Comparison of ENCODE assay signal across 26 cellular contexts in the genomic region with DNA sequence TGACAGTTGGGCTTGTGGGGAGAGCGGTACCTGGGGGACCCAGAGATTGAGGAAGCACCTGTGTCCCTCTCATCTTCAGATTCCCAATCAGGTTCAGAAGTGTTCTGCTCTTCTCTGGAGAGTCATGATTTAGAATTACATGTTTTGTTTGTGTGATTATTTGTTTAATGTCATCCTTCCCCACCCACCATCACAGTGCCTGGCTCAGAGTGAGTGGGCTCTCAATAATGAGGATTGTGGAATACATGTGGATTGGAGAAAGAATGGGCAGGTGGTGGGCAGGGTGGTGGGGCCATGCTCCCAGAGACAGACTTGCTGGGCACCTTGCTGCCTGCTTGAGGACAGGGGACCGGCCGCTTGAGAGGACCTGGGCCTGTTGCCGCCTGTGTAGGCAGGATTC.
"Had no signal": no experiment of that assay in that cellular context is flagged by ENCODE, and none has a peak within 500 bp of the region (broad histone marks: within the 10 kb centered on the region; RNA-seq: fewer than 3 reads in every experiment).

No MANE protein-coding gene starts in this region.

- H3K4me1 ChIP-seq: lower lobe of right lung, prostate gland, tibial nerve, upper lobe of left lung, uterus had no signal

- H3K9me3 Mint-ChIP-seq: dendritic cell treated with granulocyte-macrophage colony-stimulating factor and Interleukin-4, amounts not matched to agents 40 ng/mL and 50 ng/mL, for 4 days; endodermal cell; natural killer cell; stimulated activated memory B cell treated with anti-CD40 and anti-IgM and Interleukin-4, amounts not matched to agents 10 μg/mL and 1 μg/mL and 100 μg/mL, for 72 hours; stimulated activated naive CD8-positive, alpha-beta T cell treated with anti-CD3 and anti-CD28 coated beads, Interleukin-15, Interleukin-2, amounts not matched to agents 100 ng/mL and 50 ng/mL, for 24 hours had no signal

- H3K36me3 Mint-ChIP-seq: natural killer cell had no signal

- DNase-seq: cerebellar nuclear complex; effector CD8-positive, alpha-beta T cell; endodermal cell; gastrocnemius medialis; heart left ventricle; left colon; left ventricle myocardium superior; lower lobe of right lung; natural killer cell; stimulated activated CD4-positive, alpha-beta T cell treated with anti-CD3 and anti-CD28 coated beads, Interleukin-2, amount 100 ng/mL, for 24 hours; stimulated activated CD4-positive, alpha-beta T cell treated with anti-CD3 and anti-CD28 coated beads, Interleukin-4, amount 100 ng/mL, for 24 hours; upper lobe of left lung; uterus had no signal

- H3K27me3 Mint-ChIP-seq: dendritic cell treated with granulocyte-macrophage colony-stimulating factor and Interleukin-4, amounts not matched to agents 40 ng/mL and 50 ng/mL, for 4 days; stimulated activated memory B cell treated with anti-CD40 and anti-IgM and Interleukin-4, amounts not matched to agents 10 μg/mL and 1 μg/mL and 100 μg/mL, for 72 hours; stimulated activated naive CD8-positive, alpha-beta T cell treated with anti-CD3 and anti-CD28 coated beads, Interleukin-15, Interleukin-2, amounts not matched to agents 100 ng/mL and 50 ng/mL, for 24 hours had no signal

- H3K4me1 Mint-ChIP-seq: natural killer cell had no signal

- H3K36me3 ChIP-seq: lower lobe of right lung, neutrophil, prostate gland, right atrium auricular region, thoracic aorta, tibial nerve, upper lobe of left lung, uterus had no signal

- ATAC-seq: esophagus mucosa; gastrocnemius medialis; heart left ventricle; left colon; left ventricle myocardium superior; lower lobe of right lung; natural killer cell; sciatic nerve; stimulated activated memory B cell treated with anti-CD40 and anti-IgM and Interleukin-4, amounts not matched to agents 10 μg/mL and 1 μg/mL and 100 μg/mL, for 72 hours had no signal

- H3K4me3 Mint-ChIP-seq: dendritic cell treated with granulocyte-macrophage colony-stimulating factor and Interleukin-4, amounts not matched to agents 40 ng/mL and 50 ng/mL, for 4 days; endodermal cell; natural killer cell; stimulated activated memory B cell treated with anti-CD40 and anti-IgM and Interleukin-4, amounts not matched to agents 10 μg/mL and 1 μg/mL and 100 μg/mL, for 72 hours; stimulated activated naive CD8-positive, alpha-beta T cell treated with anti-CD3 and anti-CD28 coated beads, Interleukin-15, Interleukin-2, amounts not matched to agents 100 ng/mL and 50 ng/mL, for 24 hours had no signal

- H3K27ac Mint-ChIP-seq: dendritic cell treated with granulocyte-macrophage colony-stimulating factor and Interleukin-4, amounts not matched to agents 40 ng/mL and 50 ng/mL, for 4 days; endodermal cell; natural killer cell; stimulated activated memory B cell treated with anti-CD40 and anti-IgM and Interleukin-4, amounts not matched to agents 10 μg/mL and 1 μg/mL and 100 μg/mL, for 72 hours; stimulated activated naive CD8-positive, alpha-beta T cell treated with anti-CD3 and anti-CD28 coated beads, Interleukin-15, Interleukin-2, amounts not matched to agents 100 ng/mL and 50 ng/mL, for 24 hours had no signal

- H3K27ac ChIP-seq: epithelial cell of prostate, hepatocyte, lower lobe of right lung, neutrophil, parathyroid adenoma, prostate gland, right atrium auricular region, thoracic aorta, tibial nerve, upper lobe of left lung, uterus had no signal

- H3K9me3 ChIP-seq: gastrocnemius medialis, heart left ventricle, lower lobe of right lung, neutrophil, prostate gland, right atrium auricular region, thoracic aorta, tibial nerve, upper lobe of left lung, uterus had no signal

- H3K4me3 ChIP-seq: gastrocnemius medialis, heart left ventricle, hepatocyte, lower lobe of right lung, prostate gland, right atrium auricular region, thoracic aorta, tibial nerve, upper lobe of left lung, uterus had no signal
